ENCODE assay signal across 34 cellular contexts in the genomic region with DNA sequence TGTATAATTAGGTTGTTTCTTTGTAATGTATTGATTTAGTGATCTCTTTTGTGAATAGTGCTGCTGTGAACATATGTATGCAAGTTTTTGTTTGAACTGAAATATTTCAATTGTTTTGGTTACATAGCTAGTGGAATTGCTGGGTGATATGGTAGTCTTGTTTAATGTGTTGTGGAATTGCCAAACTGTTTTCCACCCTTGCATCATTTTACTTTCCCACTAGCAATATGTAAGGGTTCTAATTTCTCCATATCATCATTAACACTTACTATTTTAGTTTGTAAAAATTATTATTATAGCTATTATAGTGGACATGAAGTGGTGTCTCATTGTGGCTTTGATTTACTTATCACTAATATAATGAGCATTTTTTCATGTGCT.
"Had no signal": no experiment of that assay in that cellular context is flagged by ENCODE, and none has a peak within 500 bp of the region (broad histone marks: within the 10 kb centered on the region; RNA-seq: fewer than 3 reads in every experiment).

No MANE protein-coding gene starts in this region.

- H3K27ac ChIP-seq: adrenal gland, cardiac muscle cell, colonic mucosa, epithelial cell of prostate, esophagus squamous epithelium, gastroesophageal sphincter, ovary, skin epidermis, thoracic aorta had no signal

- H3K4me1 ChIP-seq: colonic mucosa had no signal

- H3K9me3 ChIP-seq: adrenal gland, colonic mucosa, esophagus squamous epithelium, gastroesophageal sphincter, ovary, thoracic aorta had no signal

- H3K36me3 ChIP-seq: adrenal gland, cardiac muscle cell, colonic mucosa, esophagus squamous epithelium, ovary, thoracic aorta had no signal

- H3K4me3 Mint-ChIP-seq: activated CD4-positive, alpha-beta T cell treated with anti-CD3 and anti-CD28 coated beads for 36 hours; activated naive CD8-positive, alpha-beta T cell treated with anti-CD3 and anti-CD28 coated beads for 36 hours; activated T-cell treated with anti-CD3 and anti-CD28 coated beads, Interleukin-2, amount 50 U/mL, for 72 hours; nephron progenitor cell; T-helper 2 cell treated with Interferon-gamma antibody and Interleukin-4, amounts not matched to agents 5 μg/mL and 100 μg/mL, for 36 hours had no signal

- FAIRE-seq: endometrium, keratinocyte, urothelium cell line had no signal

- H3K27me3 Mint-ChIP-seq: activated CD4-positive, alpha-beta T cell treated with anti-CD3 and anti-CD28 coated beads for 36 hours; activated naive CD8-positive, alpha-beta T cell treated with anti-CD3 and anti-CD28 coated beads for 36 hours; brain; progenitor cell of endocrine pancreas had no signal

- H3K27ac Mint-ChIP-seq: activated CD4-positive, alpha-beta T cell treated with anti-CD3 and anti-CD28 coated beads for 36 hours; activated naive CD8-positive, alpha-beta T cell treated with anti-CD3 and anti-CD28 coated beads for 36 hours; activated T-cell treated with anti-CD3 and anti-CD28 coated beads, Interleukin-2, amount 50 U/mL, for 72 hours; brain; nephron progenitor cell; progenitor cell of endocrine pancreas; T-helper 2 cell treated with Interferon-gamma antibody and Interleukin-4, amounts not matched to agents 5 μg/mL and 100 μg/mL, for 36 hours had no signal

- ATAC-seq: activated CD4-positive, alpha-beta T cell treated with anti-CD3 and anti-CD28 coated beads for 36 hours; activated T-cell treated with anti-CD3 and anti-CD28 coated beads, Interleukin-2, amount 50 U/mL, for 72 hours; gastroesophageal sphincter; left colon; sciatic nerve; stimulated activated naive CD8-positive, alpha-beta T cell treated with anti-CD3 and anti-CD28 coated beads, Interleukin-15, Interleukin-2, amounts not matched to agents 100 U/mL and 50 U/mL, for 24 hours had no signal

- DNase-seq: activated CD4-positive, alpha-beta T cell treated with anti-CD3 and anti-CD28 coated beads for 36 hours; activated CD4-positive, CD25-positive, alpha-beta regulatory T cell; activated naive CD4-positive, alpha-beta T cell treated with Interleukin-2 at 50 U/mL for 16 hours; activated naive CD8-positive, alpha-beta T cell treated with anti-CD3 and anti-CD28 coated beads for 36 hours; activated T-cell treated with anti-CD3 and anti-CD28 coated beads for 4 hours; activated T-cell treated with anti-CD3 and anti-CD28 coated beads, Interleukin-2, amount 50 U/mL, for 72 hours; adrenal gland; aorta; cerebellar nuclear complex; colonic mucosa; effector CD8-positive, alpha-beta T cell; esophagus squamous epithelium; head of caudate nucleus; hippocampal formation; left colon; nephron progenitor cell; ovary; stimulated activated CD4-positive, alpha-beta T cell treated with anti-CD3 and anti-CD28 coated beads, Interleukin-12 subunit alpha, Interleukin-12 subunit beta, amount 100 ng/mL, for 4 hours; stimulated activated CD4-positive, alpha-beta T cell treated with anti-CD3 and anti-CD28 coated beads, Interleukin-4, amount 100 ng/mL, for 1 hour; stimulated activated naive CD8-positive, alpha-beta T cell treated with anti-CD3 and anti-CD28 coated beads, Interleukin-15, Interleukin-2, amounts not matched to agents 100 U/mL and 50 U/mL, for 24 hours; T-helper 1 cell; trophoblast cell had no signal

- H3K27me3 ChIP-seq: adrenal gland, cardiac muscle cell, colonic mucosa, esophagus squamous epithelium, gastroesophageal sphincter, ovary had no signal

- H3K4me3 ChIP-seq: adrenal gland, cardiac muscle cell, colonic mucosa, esophagus squamous epithelium, gastroesophageal sphincter, ovary, skin epidermis, thoracic aorta had no signal

- H3K9me3 Mint-ChIP-seq: activated naive CD8-positive, alpha-beta T cell treated with anti-CD3 and anti-CD28 coated beads for 36 hours; activated T-cell treated with anti-CD3 and anti-CD28 coated beads, Interleukin-2, amount 50 U/mL, for 72 hours had no signal
